In the genomic region with DNA sequence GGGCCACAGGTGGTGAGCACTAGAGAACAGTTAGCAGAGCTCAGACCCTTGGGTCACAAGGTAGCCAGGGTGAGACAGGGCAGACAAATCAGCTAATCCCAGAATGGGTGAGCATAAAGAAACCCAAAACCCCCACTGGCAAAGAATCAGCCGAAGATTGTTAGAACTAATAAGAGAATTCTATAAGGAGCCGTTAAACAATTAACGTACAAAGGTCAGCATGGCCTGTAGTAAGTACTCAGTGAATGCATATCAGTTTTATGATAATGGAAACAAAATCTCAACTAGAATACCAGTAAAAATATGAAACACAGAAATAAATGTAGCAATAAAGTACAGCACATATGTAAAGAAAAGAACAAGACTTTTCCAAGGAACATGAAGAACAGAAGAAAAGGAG, we compare ENCODE assay signal across 27 cellular contexts.
DNase-seq lines count a peak whose midpoint lies in the region; ATAC-seq, FAIRE-seq and TF ChIP-seq lines count a peak whose summit lies in the region.
"Had no signal": no experiment of that assay in that cellular context is flagged by ENCODE, and none has a peak within 500 bp of the region (broad histone marks: within the 10 kb centered on the region; RNA-seq: fewer than 3 reads in every experiment).

No MANE protein-coding gene starts in this region.

- H3K4me1 ChIP-seq in esophagus muscularis mucosa (peaks cover 0 to 44% (median 37%) of the 10 kb centered on the region in 4 donors), muscle layer of duodenum (ENCODE audit: control insufficient read depth in 1 of 2, insufficient read depth in 2 of 2, low read length in 2 of 2) (peaks cover 0 to 27% of the 10 kb centered on the region in 2 donors), small intestine (ENCODE audit: control insufficient read depth in 2 of 2, insufficient read depth in 1 of 2, low read depth in 1 of 2, low read length in 1 of 2) (peaks cover 0 to 2% of the 10 kb centered on the region in 2 donors)
- H3K4me1 ChIP-seq: A549, BE2C had no signal

- no peak for DNase-seq in activated naive CD4-positive, alpha-beta T cell treated with anti-CD3 and anti-CD28 coated beads, Interleukin-2, amount 50 U/mL, for 16 hours
- DNase-seq in esophagus muscularis mucosa (ENCODE audit: extremely low spot score) (no peak), small intestine (peak; percentile 56), SK-N-DZ (ENCODE audit: low spot score) (no peak)
- DNase-seq: BE2C; C1 segment of cervical spinal cord; CD4-positive, alpha-beta memory T cell; CD4-positive, CD25-positive, alpha-beta regulatory T cell; CD8-positive, alpha-beta memory T cell; COR-L47; DMS 273 treated with DMSO at 0.1 percent for 48 hours; DMS153; DMS53; DMS79; DND-41; EL; GDM1 had no signal

- H3K27me3 ChIP-seq in esophagus muscularis mucosa (no peaks in the 10 kb centered on the region), muscle layer of duodenum (ENCODE audit: low read depth, low read length) (no peaks in the 10 kb centered on the region), small intestine (ENCODE audit: control insufficient read depth in 2 of 2, insufficient read depth in 2 of 2, low read length in 2 of 2) (no peaks in the 10 kb centered on the region)
- H3K27me3 ChIP-seq: BE2C had no signal

- H3K4me1 Mint-ChIP-seq in activated naive CD4-positive, alpha-beta T cell treated with anti-CD3 and anti-CD28 coated beads, Interleukin-2, amount 50 U/mL, for 24 hours: no peaks in the 10 kb centered on the region
- H3K4me1 Mint-ChIP-seq: CD14-positive monocyte; CD4-positive, alpha-beta memory T cell; CD4-positive, CD25-positive, alpha-beta regulatory T cell; CD8-positive, alpha-beta memory T cell had no signal

- H3K27me3 Mint-ChIP-seq in activated naive CD4-positive, alpha-beta T cell treated with anti-CD3 and anti-CD28 coated beads, Interleukin-2, amount 50 U/mL, for 24 hours: peaks cover 3% of the 10 kb centered on the region

- peak overlapping the region in 3 of 4 donors; percentile 29 to 69 (median 44) for H3K27ac ChIP-seq in esophagus muscularis mucosa (replicated peaks in 1 of 4)
- H3K27ac ChIP-seq in muscle layer of duodenum (ENCODE audit: low read length): peak overlapping the region; percentile 2
- H3K27ac ChIP-seq in small intestine (ENCODE audit: low read depth in 1 of 2, low read length in 1 of 2): no peak overlapping the region
- H3K27ac ChIP-seq: 22Rv1, A549 had no signal

- ATAC-seq in HG02763 (IDR thresholded peaks at IDR 0.05; ENCODE audit: unreplicated experiment): no peak
- ATAC-seq in HG03025 (IDR thresholded peaks at IDR 0.05; ENCODE audit: low FRiP score, unreplicated experiment): no peak
- ATAC-seq: A549, GM12878 had no signal

- no peaks in the 10 kb centered on the region for H3K36me3 Mint-ChIP-seq in activated naive CD4-positive, alpha-beta T cell treated with anti-CD3 and anti-CD28 coated beads, Interleukin-2, amount 50 U/mL, for 24 hours
- H3K36me3 Mint-ChIP-seq: CD14-positive monocyte; CD4-positive, alpha-beta memory T cell; CD4-positive, CD25-positive, alpha-beta regulatory T cell; CD8-positive, alpha-beta memory T cell had no signal

- TF ChIP-seq EP300 in esophagus muscularis mucosa (IDR thresholded peaks at IDR 0.05): no peak

- no peaks in the 10 kb centered on the region for H3K36me3 ChIP-seq in esophagus muscularis mucosa
- no peaks in the 10 kb centered on the region for H3K36me3 ChIP-seq in muscle layer of duodenum (ENCODE audit: control insufficient read depth in 1 of 2, insufficient read depth in 2 of 2, low read length in 2 of 2)
- H3K36me3 ChIP-seq in small intestine (ENCODE audit: control insufficient read depth in 2 of 2, insufficient read depth in 2 of 2, low read length in 2 of 2): no peaks in the 10 kb centered on the region
- H3K36me3 ChIP-seq: BE2C had no signal

- H3K4me3 Mint-ChIP-seq in activated naive CD4-positive, alpha-beta T cell treated with anti-CD3 and anti-CD28 coated beads, Interleukin-2, amount 50 U/mL, for 24 hours: no peak overlapping the region
- H3K4me3 Mint-ChIP-seq: CD14-positive monocyte; CD4-positive, alpha-beta memory T cell; CD4-positive, CD25-positive, alpha-beta regulatory T cell; CD8-positive, alpha-beta memory T cell had no signal

- H3K27ac Mint-ChIP-seq in activated naive CD4-positive, alpha-beta T cell treated with anti-CD3 and anti-CD28 coated beads, Interleukin-2, amount 50 U/mL, for 24 hours: peak overlapping the region; percentile 23
- H3K27ac Mint-ChIP-seq: CD14-positive monocyte; CD4-positive, alpha-beta memory T cell; CD4-positive, CD25-positive, alpha-beta regulatory T cell; CD8-positive, alpha-beta memory T cell had no signal

- no peak for FAIRE-seq in small intestine (lab: Jason Lieb, UNC)
- FAIRE-seq: A549, GM12878, GM12892, GM18507 had no signal

- 95% methylated on average over 3 of the region's 3 CpGs for WGBS in esophagus muscularis mucosa
- 28 to 63% (median 33%) methylated on average over 3 of the region's 3 CpGs for WGBS in small intestine, 3 donors

- TF ChIP-seq CTCF in esophagus muscularis mucosa (IDR thresholded peaks at IDR 0.05): no peak

- intact Hi-C loops in esophagus muscularis mucosa (cut with DNase I): no loop called here

- TF ChIP-seq POLR2A in esophagus muscularis mucosa (IDR thresholded peaks at IDR 0.05; ENCODE audit: low read depth): no peak

- H3K4me3 ChIP-seq in esophagus muscularis mucosa: no peak overlapping the region
- no peak overlapping the region for H3K4me3 ChIP-seq in muscle layer of duodenum (ENCODE audit: low read depth in 1 of 2, low read length in 2 of 2)
- no peak overlapping the region for H3K4me3 ChIP-seq in small intestine (ENCODE audit: low read depth in 1 of 2, low read length in 2 of 2)
- H3K4me3 ChIP-seq: A549, GM12878 had no signal

- no peaks in the 10 kb centered on the region for H3K9me3 Mint-ChIP-seq in activated naive CD4-positive, alpha-beta T cell treated with anti-CD3 and anti-CD28 coated beads, Interleukin-2, amount 50 U/mL, for 24 hours
- H3K9me3 Mint-ChIP-seq: CD4-positive, CD25-positive, alpha-beta regulatory T cell; CD8-positive, alpha-beta memory T cell had no signal

- H3K9me3 ChIP-seq in esophagus muscularis mucosa (no peaks in the 10 kb centered on the region), muscle layer of duodenum (ENCODE audit: control insufficient read depth in 1 of 2, low read length in 2 of 2) (no peaks in the 10 kb centered on the region), small intestine (ENCODE audit: control insufficient read depth, low read depth) (no peaks in the 10 kb centered on the region)
- H3K9me3 ChIP-seq: A549, BE2C had no signal

Comparison
In these comparisons a context has a peak if more than half of its experiments do, and no peak if none do; other contexts are left out.
1. H3K27ac ChIP-seq: peak in esophagus muscularis mucosa (3 of 4) and muscle layer of duodenum (single experiment); none in small intestine (0 of 2).